In the genomic region with DNA sequence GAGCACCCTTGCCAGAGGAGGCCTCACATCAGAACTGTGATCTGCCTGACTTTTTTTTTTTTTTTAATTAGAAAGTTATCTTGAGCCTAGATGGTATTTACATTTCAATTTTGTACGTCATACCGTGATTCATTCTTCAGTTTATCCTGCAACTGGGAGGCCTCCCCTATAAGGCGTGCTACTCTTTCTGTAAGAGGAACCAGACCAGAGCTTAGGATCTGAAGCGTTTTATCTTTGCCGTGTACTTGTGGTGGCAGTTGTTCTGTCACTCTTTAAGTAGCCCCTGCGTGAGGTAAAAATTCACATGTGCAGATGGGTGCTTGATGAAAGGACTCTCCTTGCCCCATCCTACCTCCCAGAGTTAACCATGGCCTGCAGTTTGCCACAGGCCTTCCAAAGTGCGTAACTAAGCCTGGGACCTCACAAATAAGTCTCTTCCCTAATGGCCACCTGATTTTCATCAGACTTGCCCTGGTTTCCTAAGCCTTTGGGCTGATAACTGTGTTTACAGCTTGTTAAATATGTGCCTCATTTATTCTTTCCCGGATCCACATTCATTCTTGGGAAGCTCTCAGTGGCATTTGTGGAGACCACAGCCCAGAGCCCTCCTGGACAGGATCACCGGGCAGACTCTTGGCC, we compare ENCODE assay signal across 11 cellular contexts.
DNase-seq lines count a peak whose midpoint lies in the region; ATAC-seq and TF ChIP-seq lines count a peak whose summit lies in the region.
"Had no signal": no experiment of that assay in that cellular context is flagged by ENCODE, and none has a peak within 500 bp of the region (broad histone marks: within the 10 kb centered on the region; RNA-seq: fewer than 3 reads in every experiment).

No MANE protein-coding gene starts in this region.

- H3K4me3 ChIP-seq in ACC112 (ENCODE audit: low read depth, low read length) (no peak overlapping the region), body of pancreas (no peak overlapping the region)

- H3K27ac ChIP-seq in ACC112 (ENCODE audit: low read depth, low read length) (peak overlapping the region; percentile 83), body of pancreas (peak overlapping the region in 3 of 4 donors; percentile 39 to 72 (median 72))

- no peak for TF ChIP-seq POLR2A in body of pancreas (IDR thresholded peaks at IDR 0.05)

- peak; percentile 68 for DNase-seq in HS-5 (ENCODE audit: low read depth)
- no peak for DNase-seq in body of pancreas
- DNase-seq in kidney tubule cell (ENCODE audit: low spot score) = peak; percentile 36
- DNase-seq in stimulated activated CD4-positive, alpha-beta T cell treated with anti-CD3 and anti-CD28 coated beads, Interleukin-4, amount 100 ng/mL, for 1 hour = no peak
- DNase-seq in NCI-H1436 (lab: John Stamatoyannopoulos, UW) = no peak
- DNase-seq: CD4-positive, CD25-positive, alpha-beta regulatory T cell; small intestine; stimulated activated naive B cell treated with anti-CD40 and anti-IgM and Interleukin-4, amounts not matched to agents 10 μg/mL and 1 μg/mL and 100 μg/mL, for 72 hours had no signal

- no peaks in the 10 kb centered on the region for H3K79me2 ChIP-seq in ACC112 (ENCODE audit: control insufficient read depth, insufficient read depth, low read length, unreplicated experiment)

- TF ChIP-seq CTCF in body of pancreas (IDR thresholded peaks at IDR 0.05) = no peak

- H3K4me1 ChIP-seq in ACC112 (ENCODE audit: control insufficient read depth, insufficient read depth, low read length, unreplicated experiment) (peaks cover 38% of the 10 kb centered on the region), body of pancreas (peaks cover 70% of the 10 kb centered on the region)

- intact Hi-C loops in body of pancreas (cut with DNase I) = no loop called here

- H2AFZ ChIP-seq in ACC112 (ENCODE audit: low read length, unreplicated experiment) = no peak overlapping the region

- ATAC-seq in body of pancreas (no peak), GM21515 (IDR thresholded peaks at IDR 0.05; ENCODE audit: unreplicated experiment) (no peak), GM19035 (IDR thresholded peaks at IDR 0.05; ENCODE audit: unreplicated experiment) (no peak)
- ATAC-seq: stimulated activated naive B cell treated with anti-CD40 and anti-IgM and Interleukin-4, amounts not matched to agents 10 μg/mL and 1 μg/mL and 100 μg/mL, for 72 hours had no signal

- H3K36me3 ChIP-seq in ACC112 (ENCODE audit: insufficient read depth, low read length) (peaks cover 34% of the 10 kb centered on the region; the same call in 1 of the 2 replicates), body of pancreas (replicated peaks in 1 of 2; ENCODE audit: insufficient read depth in 1 of 2, low read depth in 2 of 2) (no peaks in the 10 kb centered on the region)

- no peaks in the 10 kb centered on the region for H3K27me3 ChIP-seq in ACC112 (ENCODE audit: insufficient read depth, low read length)
- H3K27me3 ChIP-seq in body of pancreas = no peaks in the 10 kb centered on the region

- 55 to 75% methylated on average over 9 of the region's 9 CpGs for WGBS in body of pancreas, 2 donors

- H3K9me3 ChIP-seq in body of pancreas = no peaks in the 10 kb centered on the region

Comparison
In these comparisons a context has a peak if more than half of its experiments do, and no peak if none do; other contexts are left out.
1. DNase-seq: peak in HS-5 (single experiment) and kidney tubule cell (single experiment); none in body of pancreas (0 of 4), stimulated activated CD4-positive, alpha-beta T cell treated with anti-CD3 and anti-CD28 coated beads, Interleukin-4, amount 100 ng/mL, for 1 hour (single experiment) and NCI-H1436 (single experiment).